ENCODE assay signal across 1 cellular context in the genomic region with DNA sequence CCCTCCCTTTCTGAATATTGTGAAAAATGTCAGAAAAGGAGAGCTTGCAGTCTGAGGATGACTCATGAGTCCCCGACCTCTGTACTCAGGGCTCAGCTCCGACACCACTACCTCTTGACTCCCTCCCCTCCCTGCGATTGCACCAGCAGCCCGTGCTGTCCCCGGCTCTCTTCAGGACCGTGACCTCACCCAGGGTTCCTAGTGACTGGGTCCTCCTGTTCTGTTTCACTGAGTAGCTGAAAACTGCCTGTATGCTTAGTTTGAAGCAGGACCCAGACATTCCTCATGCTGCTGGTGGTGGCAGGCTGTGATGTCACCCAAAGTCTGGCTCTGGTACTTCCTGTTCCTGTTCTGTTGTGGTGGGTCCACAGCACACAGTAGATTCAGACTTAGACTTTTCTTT.
TF ChIP-seq lines count a peak whose summit lies in the region.

No MANE protein-coding gene starts in this region.

TF ChIP-seq in SK-N-SH treated with all-trans-retinoic acid at 6 μM for 48 hours, 23 proteins besides CTCF, POLR2A, EP300 and RAD21 (continued from another document):
- TF ChIP-seq, protein P1, sequence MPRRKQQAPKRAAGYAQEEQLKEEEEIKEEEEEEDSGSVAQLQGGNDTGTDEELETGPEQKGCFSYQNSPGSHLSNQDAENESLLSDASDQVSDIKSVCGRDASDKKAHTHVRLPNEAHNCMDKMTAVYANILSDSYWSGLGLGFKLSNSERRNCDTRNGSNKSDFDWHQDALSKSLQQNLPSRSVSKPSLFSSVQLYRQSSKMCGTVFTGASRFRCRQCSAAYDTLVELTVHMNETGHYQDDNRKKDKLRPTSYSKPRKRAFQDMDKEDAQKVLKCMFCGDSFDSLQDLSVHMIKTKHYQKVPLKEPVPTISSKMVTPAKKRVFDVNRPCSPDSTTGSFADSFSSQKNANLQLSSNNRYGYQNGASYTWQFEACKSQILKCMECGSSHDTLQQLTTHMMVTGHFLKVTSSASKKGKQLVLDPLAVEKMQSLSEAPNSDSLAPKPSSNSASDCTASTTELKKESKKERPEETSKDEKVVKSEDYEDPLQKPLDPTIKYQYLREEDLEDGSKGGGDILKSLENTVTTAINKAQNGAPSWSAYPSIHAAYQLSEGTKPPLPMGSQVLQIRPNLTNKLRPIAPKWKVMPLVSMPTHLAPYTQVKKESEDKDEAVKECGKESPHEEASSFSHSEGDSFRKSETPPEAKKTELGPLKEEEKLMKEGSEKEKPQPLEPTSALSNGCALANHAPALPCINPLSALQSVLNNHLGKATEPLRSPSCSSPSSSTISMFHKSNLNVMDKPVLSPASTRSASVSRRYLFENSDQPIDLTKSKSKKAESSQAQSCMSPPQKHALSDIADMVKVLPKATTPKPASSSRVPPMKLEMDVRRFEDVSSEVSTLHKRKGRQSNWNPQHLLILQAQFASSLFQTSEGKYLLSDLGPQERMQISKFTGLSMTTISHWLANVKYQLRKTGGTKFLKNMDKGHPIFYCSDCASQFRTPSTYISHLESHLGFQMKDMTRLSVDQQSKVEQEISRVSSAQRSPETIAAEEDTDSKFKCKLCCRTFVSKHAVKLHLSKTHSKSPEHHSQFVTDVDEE (CRISPR knock-in tag; IDR thresholded peaks at IDR 0.05), result no peak
- TF ChIP-seq TCF4 (CRISPR knock-in tag; IDR thresholded peaks at IDR 0.05; ENCODE audit: borderline replicate concordance) (no peak), CSDC2 (CRISPR knock-in tag; IDR thresholded peaks at IDR 0.05) (no peak), SNAI2 (CRISPR knock-in tag; IDR thresholded peaks at IDR 0.05) (no peak)
